Comparison of ENCODE assay signal across 8 cellular contexts in the genomic region with DNA sequence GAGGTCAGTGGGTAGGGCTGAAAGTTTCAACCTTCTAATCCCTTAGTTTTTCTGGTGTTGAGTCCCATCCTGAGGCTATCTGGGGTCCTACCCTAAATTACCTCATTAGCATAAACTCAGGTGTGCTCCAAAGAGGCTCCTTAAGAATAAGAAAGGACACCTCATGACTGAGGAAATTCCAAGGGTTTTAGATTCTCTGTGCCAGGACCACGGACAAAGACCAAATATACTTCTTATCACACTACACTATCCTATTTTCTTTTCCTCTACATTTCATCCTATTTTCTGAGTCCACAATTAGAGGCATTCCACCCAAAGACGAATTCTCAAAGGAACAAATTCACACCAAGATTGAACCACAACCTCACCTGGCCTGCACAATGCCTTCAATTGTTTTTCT.
"Had no signal": no experiment of that assay in that cellular context is flagged by ENCODE, and none has a peak within 500 bp of the region (broad histone marks: within the 10 kb centered on the region; RNA-seq: fewer than 3 reads in every experiment).

No MANE protein-coding gene starts in this region.

- H3K36me3 ChIP-seq: HAP-1 had no signal

- H3K4me2 ChIP-seq: KMS-11 had no signal

- H3K4me1 ChIP-seq: HAP-1 had no signal

- H3K4me3 ChIP-seq: GM23248, HAP-1 had no signal

- ATAC-seq: HCT116 had no signal

- H2AFZ ChIP-seq: GM23248 had no signal

- H3K27ac ChIP-seq: GM23248, KMS-11 had no signal

- H3K9me3 ChIP-seq: HAP-1 had no signal

- DNase-seq: GM23248, GOT3, H7, IMR-90, KBM-7 had no signal

- H3K9ac ChIP-seq: GM23248, KMS-11 had no signal
